18 cellular contexts compared by ENCODE assay signal in genomic region chr1:218481116-218481775, GRCh38.
DNase-seq lines count a peak whose midpoint lies in the region; ATAC-seq and TF ChIP-seq lines count a peak whose summit lies in the region.
"Had no signal": no experiment of that assay in that cellular context is flagged by ENCODE, and none has a peak within 500 bp of the region (broad histone marks: within the 10 kb centered on the region; RNA-seq: fewer than 3 reads in every experiment).

No MANE protein-coding gene starts in this region.

- H4K20me1 ChIP-seq in PC-9 (ENCODE audit: insufficient read depth) = no peaks in the 10 kb centered on the region
- no peaks in the 10 kb centered on the region for H4K20me1 ChIP-seq in osteoblast (ENCODE audit: insufficient read depth, low read length)

- peaks cover 27% of the 10 kb centered on the region; the same call in 1 of the 2 replicates for H3F3A ChIP-seq in PC-9 (ENCODE audit: insufficient read depth, low read depth)

- no peak overlapping the region for H3K4me3 ChIP-seq in Caco-2 (ENCODE audit: low read depth, low read length)
- no peak overlapping the region for H3K4me3 ChIP-seq in PC-9
- H3K4me3 ChIP-seq in esophagus muscularis mucosa = no peak overlapping the region
- no peak overlapping the region for H3K4me3 ChIP-seq in osteoblast (ENCODE audit: insufficient read depth, low read length)
- H3K4me3 ChIP-seq: lower lobe of right lung had no signal

- H3K4me2 ChIP-seq in PC-9 (peak overlapping the region; percentile 4), osteoblast (ENCODE audit: insufficient read depth, low read length) (peak overlapping the region; percentile 52)

- H3K4me1 Mint-ChIP-seq in Caco-2 (ENCODE audit: low read depth, unreplicated experiment) = peaks cover 25% of the 10 kb centered on the region
- H3K4me1 Mint-ChIP-seq in stimulated activated effector memory CD8-positive, alpha-beta T cell treated with anti-CD3 and anti-CD28 coated beads, Interleukin-12 subunit alpha, Interleukin-12 subunit beta, amount 100 ng/mL, for 72 hours = no peaks in the 10 kb centered on the region

- no peaks in the 10 kb centered on the region for H3K27me3 ChIP-seq in Caco-2 (replicated peaks; ENCODE audit: control insufficient read depth, insufficient read depth, low read length)
- H3K27me3 ChIP-seq in PC-9 (ENCODE audit: insufficient read depth, low read depth) = no peaks in the 10 kb centered on the region
- H3K27me3 ChIP-seq in esophagus muscularis mucosa = no peaks in the 10 kb centered on the region
- H3K27me3 ChIP-seq in osteoblast (ENCODE audit: insufficient read depth, low read length) = no peaks in the 10 kb centered on the region

- ATAC-seq in stimulated activated effector memory CD8-positive, alpha-beta T cell treated with anti-CD3 and anti-CD28 coated beads, Interleukin-12 subunit alpha, Interleukin-12 subunit beta, amount 100 ng/mL, for 72 hours = no peak
- ATAC-seq: activated CD4-positive, CD25-positive, alpha-beta regulatory T cell treated with anti-CD3 and anti-CD28 coated beads, Interleukin-2, amount 50 U/mL, for 24 hours had no signal

- CTCF ChIA-PET in Caco-2 (lab: Charles Lee) = no interaction called here
- CTCF ChIA-PET in PC-9 (lab: Charles Lee) = no interaction called here

- H3K27ac ChIP-seq in PC-9 = peak overlapping the region; percentile 77
- peak overlapping the region; percentile 65 to 83 (median 80) for H3K27ac ChIP-seq in esophagus muscularis mucosa (replicated peaks in 1 of 4)
- H3K27ac ChIP-seq in osteoblast (ENCODE audit: low read depth, low read length) = peak overlapping the region; percentile 97
- no peak overlapping the region for H3K27ac ChIP-seq in caudate nucleus (ENCODE audit: low read depth, low read length)

- peaks cover 5% of the 10 kb centered on the region for H3K9me3 Mint-ChIP-seq in Caco-2 (ENCODE audit: unreplicated experiment)
- no peaks in the 10 kb centered on the region for H3K9me3 Mint-ChIP-seq in stimulated activated effector memory CD8-positive, alpha-beta T cell treated with anti-CD3 and anti-CD28 coated beads, Interleukin-12 subunit alpha, Interleukin-12 subunit beta, amount 100 ng/mL, for 72 hours

- no peak for TF ChIP-seq EP300 in esophagus muscularis mucosa (IDR thresholded peaks at IDR 0.05)

- H2AFZ ChIP-seq in PC-9 = no peak overlapping the region
- H2AFZ ChIP-seq in osteoblast (ENCODE audit: low read length) = no peak overlapping the region

- H3K9me3 ChIP-seq in Caco-2 (no peaks in the 10 kb centered on the region; the same call in 1 of the 2 replicates), PC-9 (ENCODE audit: insufficient read depth, low read depth) (peaks cover 33% of the 10 kb centered on the region), esophagus muscularis mucosa (no peaks in the 10 kb centered on the region), osteoblast (ENCODE audit: low read depth, low read length) (no peaks in the 10 kb centered on the region)
- H3K9me3 ChIP-seq: lower lobe of right lung had no signal

- H3K4me1 ChIP-seq in Caco-2 (peaks cover 34% of the 10 kb centered on the region), PC-9 (replicated peaks; ENCODE audit: insufficient read depth) (peaks cover 47% of the 10 kb centered on the region), esophagus muscularis mucosa (peaks cover 27 to 52% (median 44%) of the 10 kb centered on the region in 4 donors), osteoblast (ENCODE audit: insufficient read depth, low read length) (peaks cover 42% of the 10 kb centered on the region)

- no peaks in the 10 kb centered on the region for H3K36me3 Mint-ChIP-seq in Caco-2 (ENCODE audit: insufficient read depth, unreplicated experiment)
- H3K36me3 Mint-ChIP-seq in stimulated activated effector memory CD8-positive, alpha-beta T cell treated with anti-CD3 and anti-CD28 coated beads, Interleukin-12 subunit alpha, Interleukin-12 subunit beta, amount 100 ng/mL, for 72 hours = no peaks in the 10 kb centered on the region
- H3K36me3 Mint-ChIP-seq: activated naive CD8-positive, alpha-beta T cell had no signal

- POLR2A ChIA-PET in Caco-2 (lab: Charles Lee) = interaction anchor here (0.5 kb wide), 1 partner anchor 1510 kb away, joined by 3 read pairs; no protein-coding TSS in a partner anchor
- POLR2A ChIA-PET in PC-9 (lab: Charles Lee; ENCODE audit: unreplicated experiment) = interaction anchor here (0.6 to 0.7 kb wide), 3 partner anchors 8 to 265 kb away, joined by 3 to 4 read pairs (median 3); no protein-coding TSS in a partner anchor

- no peak for TF ChIP-seq POLR2A in esophagus muscularis mucosa (IDR thresholded peaks at IDR 0.05; ENCODE audit: low read depth)

- WGBS in esophagus muscularis mucosa = 45% methylated on average over 3 of the region's 3 CpGs

- no peak overlapping the region for H3K4me3 Mint-ChIP-seq in Caco-2 (ENCODE audit: unreplicated experiment)
- H3K4me3 Mint-ChIP-seq in stimulated activated effector memory CD8-positive, alpha-beta T cell treated with anti-CD3 and anti-CD28 coated beads, Interleukin-12 subunit alpha, Interleukin-12 subunit beta, amount 100 ng/mL, for 72 hours = no peak overlapping the region
- H3K4me3 Mint-ChIP-seq: activated naive CD8-positive, alpha-beta T cell; B cell had no signal

- no peaks in the 10 kb centered on the region for H3K27me3 Mint-ChIP-seq in Caco-2 (ENCODE audit: insufficient read depth, unreplicated experiment)
- H3K27me3 Mint-ChIP-seq: B cell had no signal

- H3K79me2 ChIP-seq in PC-9 (ENCODE audit: low read depth) = no peaks in the 10 kb centered on the region
- H3K79me2 ChIP-seq in osteoblast (ENCODE audit: insufficient read depth, low read length) = no peaks in the 10 kb centered on the region

- no peaks in the 10 kb centered on the region for H3K9me2 ChIP-seq in PC-9 (ENCODE audit: insufficient read depth)

- TF ChIP-seq CTCF in Caco-2 (IDR thresholded peaks at IDR 0.05; ENCODE audit: insufficient read depth in 1 of 2, low read depth in 1 of 2, low read length in 1 of 2, severe bottlenecking in 1 of 2, unreplicated experiment in 1 of 2) (no peak), PC-9 (conservative IDR thresholded peaks at IDR 0.05) (no peak), esophagus muscularis mucosa (IDR thresholded peaks at IDR 0.05) (no peak), osteoblast (IDR thresholded peaks at IDR 0.05; ENCODE audit: extremely low read depth, low read depth, low read length) (no peak)

- H3K36me3 ChIP-seq in Caco-2 (ENCODE audit: control insufficient read depth, insufficient read depth, low read length) (no peaks in the 10 kb centered on the region), PC-9 (ENCODE audit: low read depth) (no peaks in the 10 kb centered on the region), esophagus muscularis mucosa (no peaks in the 10 kb centered on the region), osteoblast (ENCODE audit: insufficient read depth, low read length) (no peaks in the 10 kb centered on the region)
- H3K36me3 ChIP-seq: lower lobe of right lung had no signal

- intact Hi-C loops in Caco-2 (cut with micrococcal nuclease; ENCODE audit: unreplicated experiment) (loop anchor here (2.0 kb wide), 1 partner anchor 114 kb away; no protein-coding TSS in a partner anchor), PC-9 (cut with micrococcal nuclease; ENCODE audit: unreplicated experiment) (no loop called here), esophagus muscularis mucosa (cut with DNase I) (no loop called here)

- BruUV-seq in Caco-2 (replicated peaks; lab: Mats Ljungman, UMichigan) (no TSS peak), PC-9 (replicated peaks; lab: Mats Ljungman, UMichigan) (TSS peak; percentile 49)

- H3K27ac Mint-ChIP-seq in Caco-2 (ENCODE audit: unreplicated experiment) = peak overlapping the region; percentile 32
- H3K27ac Mint-ChIP-seq in stimulated activated effector memory CD8-positive, alpha-beta T cell treated with anti-CD3 and anti-CD28 coated beads, Interleukin-12 subunit alpha, Interleukin-12 subunit beta, amount 100 ng/mL, for 72 hours = no peak overlapping the region
- H3K27ac Mint-ChIP-seq: activated naive CD8-positive, alpha-beta T cell; B cell had no signal

- DNase-seq in Caco-2 (no peak), PC-9 (peak in 1 of 2 experiments; percentile 68), esophagus muscularis mucosa (ENCODE audit: extremely low spot score) (no peak), osteoblast (ENCODE audit: insufficient read length, low spot score, missing footprints) (peak; percentile 21), caudate nucleus (lab: John Stamatoyannopoulos, UW) (no peak), Kasumi-1 (lab: John Stamatoyannopoulos, UW) (no peak), NCI-H510A treated with DMSO at 0.1 percent for 48 hours (lab: John Stamatoyannopoulos, UW) (no peak)
- no peak for DNase-seq in stimulated activated effector memory CD8-positive, alpha-beta T cell treated with anti-CD3 and anti-CD28 coated beads, Interleukin-12 subunit alpha, Interleukin-12 subunit beta, amount 100 ng/mL, for 72 hours (ENCODE audit: low spot score in 2 of 2)
- DNase-seq: activated CD8-positive, alpha-beta memory T cell treated with anti-CD3 and anti-CD28 coated beads, Interleukin-2, amount 50 U/mL, for 48 hours; DMS153; erythroblast; KG1; lower lobe of right lung; NCI-H1436; T-helper 1 cell had no signal
